Comparison of ENCODE assay signal across 8 cellular contexts in the genomic region with DNA sequence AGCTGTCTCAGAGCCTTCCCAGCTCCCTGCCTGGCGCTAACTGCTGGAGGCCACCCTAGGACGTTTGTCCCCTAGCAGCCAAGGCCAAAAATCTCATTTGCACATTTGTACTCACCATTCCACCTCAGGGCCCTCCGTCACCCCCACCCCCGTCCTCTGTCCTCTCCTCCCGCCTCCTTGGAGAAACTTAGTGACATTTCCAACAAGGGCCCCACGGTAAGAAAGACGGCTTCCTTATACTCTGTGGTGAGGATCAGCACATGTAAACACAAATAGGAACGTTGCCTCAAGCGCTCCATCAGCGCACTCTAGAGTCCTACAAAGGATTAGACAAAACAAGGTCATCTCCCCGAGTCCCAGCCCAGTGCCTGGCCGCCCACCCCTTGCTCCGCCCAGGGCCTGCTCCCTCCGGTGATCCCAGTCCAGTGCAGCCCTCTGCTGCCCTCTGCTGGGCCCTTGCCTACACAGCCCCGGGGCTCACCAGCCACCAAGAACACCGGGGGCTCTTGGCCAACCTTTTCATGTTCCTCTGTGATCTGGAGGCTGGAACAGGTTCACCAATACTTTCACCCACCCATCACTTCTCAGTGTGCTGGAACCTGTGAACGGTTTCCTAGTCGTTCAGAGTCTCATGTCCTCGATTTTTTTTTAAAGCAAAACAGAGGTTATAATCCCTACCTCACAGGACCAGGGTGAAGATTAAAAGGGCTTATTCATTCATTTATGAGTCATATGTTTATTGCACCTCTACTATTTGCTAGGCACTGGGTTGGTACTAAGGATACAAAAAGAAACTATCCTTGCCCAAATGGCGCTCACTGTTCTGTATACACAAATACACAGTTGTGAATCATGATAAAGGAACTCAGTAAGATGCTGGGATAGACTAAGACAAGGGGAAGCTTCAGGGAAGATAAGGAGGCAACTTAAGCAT. TPM values are rescaled to one million over a fixed set of nuclear protein-coding genes. Genes with fewer than 3 reads are reported as not detected.
A peak's percentile ranks its signal among the peaks of the same experiment; 100 is the strongest.
DNase-seq lines count a peak whose midpoint lies in the region; ATAC-seq and TF ChIP-seq lines count a peak whose summit lies in the region.

No MANE protein-coding gene starts in this region.

- TF ChIP-seq POLR2A in suprapubic skin (IDR thresholded peaks at IDR 0.05) = no peak

- H3K27me3 ChIP-seq in SK-N-SH (ENCODE audit: insufficient read depth) = no peaks in the 10 kb centered on the region
- no peaks in the 10 kb centered on the region for H3K27me3 ChIP-seq in suprapubic skin

- H3K27me3 Mint-ChIP-seq in activated naive CD4-positive, alpha-beta T cell treated with anti-CD3 and anti-CD28 coated beads, Interleukin-2, amount 50 U/mL, for 24 hours = peaks cover 2% of the 10 kb centered on the region

- H3K4me3 Mint-ChIP-seq in activated naive CD4-positive, alpha-beta T cell treated with anti-CD3 and anti-CD28 coated beads, Interleukin-2, amount 50 U/mL, for 24 hours = peak overlapping the region; percentile 52

- no peaks in the 10 kb centered on the region for H3K36me3 Mint-ChIP-seq in activated naive CD4-positive, alpha-beta T cell treated with anti-CD3 and anti-CD28 coated beads, Interleukin-2, amount 50 U/mL, for 24 hours

- H3K4me1 Mint-ChIP-seq in activated naive CD4-positive, alpha-beta T cell treated with anti-CD3 and anti-CD28 coated beads, Interleukin-2, amount 50 U/mL, for 24 hours = peaks cover 14% of the 10 kb centered on the region

- H3K4me3 ChIP-seq in SK-N-SH (ENCODE audit: low read depth in 2 of 2, low read length in 1 of 2) = peak overlapping the region; percentile 10 to 54; a peak in 2 of 4 replicates
- H3K4me3 ChIP-seq in suprapubic skin = peak overlapping the region; percentile 8

- H3K9me3 ChIP-seq in SK-N-SH (no peaks in the 10 kb centered on the region), suprapubic skin (no peaks in the 10 kb centered on the region)

- peak overlapping the region; percentile 76 for H3K4me2 ChIP-seq in SK-N-SH

- H3K27ac ChIP-seq in SK-N-SH (ENCODE audit: low read depth in 2 of 2, low read length in 1 of 2) = peak overlapping the region; percentile 62 to 68; a peak in 3 of 4 replicates
- H3K27ac ChIP-seq in suprapubic skin = no peak overlapping the region

- H3K36me3 ChIP-seq in SK-N-SH (replicated peaks in 1 of 2; ENCODE audit: control insufficient read depth in 1 of 2, insufficient read depth in 2 of 2, low read length in 1 of 2) (no peaks in the 10 kb centered on the region), suprapubic skin (no peaks in the 10 kb centered on the region)

- DNase-seq in GM10266 (ENCODE audit: extremely low spot score) (peak; percentile 88), NCI-H1048 (lab: John Stamatoyannopoulos, UW) (peak; percentile 24), SK-N-SH (peak; percentile 93), glomerular visceral epithelial cell (ENCODE audit: extremely low spot score) (peak; percentile 84), omental fat pad (ENCODE audit: low spot score) (peak; percentile 93), suprapubic skin (ENCODE audit: low spot score in 2 of 2) (peak; percentile 96 to 97)

- no peaks in the 10 kb centered on the region for H3K9me3 Mint-ChIP-seq in activated naive CD4-positive, alpha-beta T cell treated with anti-CD3 and anti-CD28 coated beads, Interleukin-2, amount 50 U/mL, for 24 hours

- TF ChIP-seq RAD21 in SK-N-SH (IDR thresholded peaks at IDR 0.05; ENCODE audit: low read length) = peak; percentile 98

- no peaks in the 10 kb centered on the region for H4K20me1 ChIP-seq in SK-N-SH (ENCODE audit: insufficient read depth)

- H2AFZ ChIP-seq in SK-N-SH (ENCODE audit: low read depth) = peak overlapping the region; percentile 84

- H3K27ac Mint-ChIP-seq in activated naive CD4-positive, alpha-beta T cell treated with anti-CD3 and anti-CD28 coated beads, Interleukin-2, amount 50 U/mL, for 24 hours = peak overlapping the region; percentile 35

- H3K4me1 ChIP-seq in SK-N-SH (ENCODE audit: control insufficient read depth in 1 of 2, insufficient read depth in 2 of 2, low read depth in 1 of 2, low read length in 1 of 2) = peaks cover 9 to 11% of the 10 kb centered on the region in 2 experiments; a peak in 2 of 4 replicates
- H3K4me1 ChIP-seq in suprapubic skin = peaks cover 7% of the 10 kb centered on the region

- peak overlapping the region; percentile 50 for H3K9ac ChIP-seq in SK-N-SH

- no peaks in the 10 kb centered on the region for H3F3A ChIP-seq in SK-N-SH (replicated peaks; ENCODE audit: insufficient read depth)

- 13% methylated on average over 15 of the region's 20 CpGs for WGBS in SK-N-SH (ENCODE audit: low lambda C conversion rate)
- WGBS in suprapubic skin = 8% methylated on average over 20 of the region's 20 CpGs

- TF ChIP-seq EP300 in SK-N-SH (IDR thresholded peaks at IDR 0.05; ENCODE audit: borderline replicate concordance in 1 of 2, low read depth in 1 of 2, low read length in 1 of 2) = peak in 1 of 2 experiments; percentile 8; a peak in 1 of 4 replicates
- TF ChIP-seq EP300 in suprapubic skin (IDR thresholded peaks at IDR 0.05) = no peak

- H3K9me2 ChIP-seq in SK-N-SH = no peaks in the 10 kb centered on the region

- TF ChIP-seq CTCF in GM10266 (IDR thresholded peaks at IDR 0.05; ENCODE audit: control insufficient read depth, insufficient read depth, low read depth, missing control alignments) = peak; percentile 94
- peak; percentile 98 for TF ChIP-seq CTCF in SK-N-SH (IDR thresholded peaks at IDR 0.05)
- TF ChIP-seq CTCF in omental fat pad (IDR thresholded peaks at IDR 0.05) = peak in 2 of 3 donors; percentile 94 to 95
- TF ChIP-seq CTCF in suprapubic skin (IDR thresholded peaks at IDR 0.05) = peak; percentile 94 to 98

- ATAC-seq in HG02623 (IDR thresholded peaks at IDR 0.05; ENCODE audit: unreplicated experiment) (peak; percentile 97), omental fat pad (ENCODE audit: low FRiP score) (peak; percentile 98)

- POLR2A ChIA-PET in SK-N-SH (lab: Yijun Ruan, JAX) = no interaction called here

- no peaks in the 10 kb centered on the region for H3K79me2 ChIP-seq in SK-N-SH (ENCODE audit: insufficient read depth)

- CTCF ChIA-PET in SK-N-SH (lab: Yijun Ruan, JAX) = interaction anchor here (0.6 to 6.0 kb wide), 42 partner anchors 11 to 978 kb away, joined by 3 to 58 read pairs (median 3); a partner anchor contains a TSS

TF ChIP-seq in SK-N-SH, 30 proteins besides CTCF, POLR2A, EP300 and RAD21 (continues in another document):
- TF ChIP-seq, protein P1, sequence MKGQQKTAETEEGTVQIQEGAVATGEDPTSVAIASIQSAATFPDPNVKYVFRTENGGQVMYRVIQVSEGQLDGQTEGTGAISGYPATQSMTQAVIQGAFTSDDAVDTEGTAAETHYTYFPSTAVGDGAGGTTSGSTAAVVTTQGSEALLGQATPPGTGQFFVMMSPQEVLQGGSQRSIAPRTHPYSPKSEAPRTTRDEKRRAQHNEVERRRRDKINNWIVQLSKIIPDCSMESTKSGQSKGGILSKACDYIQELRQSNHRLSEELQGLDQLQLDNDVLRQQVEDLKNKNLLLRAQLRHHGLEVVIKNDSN (IDR thresholded peaks at IDR 0.05; ENCODE audit: borderline replicate concordance, low read depth) = no peak
- TF ChIP-seq RCOR1 (IDR thresholded peaks at IDR 0.05; ENCODE audit: low read length) = peak; percentile 40; the same call in 1 of the 2 replicates
- TF ChIP-seq, protein P2, sequence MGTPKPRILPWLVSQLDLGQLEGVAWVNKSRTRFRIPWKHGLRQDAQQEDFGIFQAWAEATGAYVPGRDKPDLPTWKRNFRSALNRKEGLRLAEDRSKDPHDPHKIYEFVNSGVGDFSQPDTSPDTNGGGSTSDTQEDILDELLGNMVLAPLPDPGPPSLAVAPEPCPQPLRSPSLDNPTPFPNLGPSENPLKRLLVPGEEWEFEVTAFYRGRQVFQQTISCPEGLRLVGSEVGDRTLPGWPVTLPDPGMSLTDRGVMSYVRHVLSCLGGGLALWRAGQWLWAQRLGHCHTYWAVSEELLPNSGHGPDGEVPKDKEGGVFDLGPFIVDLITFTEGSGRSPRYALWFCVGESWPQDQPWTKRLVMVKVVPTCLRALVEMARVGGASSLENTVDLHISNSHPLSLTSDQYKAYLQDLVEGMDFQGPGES (IDR thresholded peaks at IDR 0.05; ENCODE audit: low read depth, low read length) = no peak
- peak; percentile 95 for TF ChIP-seq SMC3 (IDR thresholded peaks at IDR 0.05; ENCODE audit: low read depth, low read length)
- peak; percentile 53 for TF ChIP-seq CHD2 (IDR thresholded peaks at IDR 0.05; ENCODE audit: low read length, partially characterized antibody)
- no peak for TF ChIP-seq JUND (IDR thresholded peaks at IDR 0.05)
- TF ChIP-seq EZH2phosphoT487 (IDR thresholded peaks at IDR 0.05; ENCODE audit: borderline replicate concordance, low read depth) = no peak
- TF ChIP-seq FOXM1 (IDR thresholded peaks at IDR 0.05; ENCODE audit: low read depth) = no peak
- TF ChIP-seq TEAD4 (IDR thresholded peaks at IDR 0.05; ENCODE audit: borderline replicate concordance, insufficient read depth) = no peak
- TF ChIP-seq SIN3A (IDR thresholded peaks at IDR 0.05; ENCODE audit: borderline replicate concordance, low read depth, low read length) = no peak
- TF ChIP-seq MEF2A (IDR thresholded peaks at IDR 0.05; ENCODE audit: borderline replicate concordance, low read depth) = no peak
- 0 out of 2 replicates have a peak, but pooled peaks have one; percentile 60 for TF ChIP-seq RFX5 (IDR thresholded peaks at IDR 0.05; ENCODE audit: low read length)

RNA-seq across cellular contexts. Expression of a gene that starts 15.2 kb away (rescaled TPM):
- 10.1 and 13.0 TPM in 2 replicates for polyA plus RNA-seq in SK-N-SH (2012; rRNA removed)
- 16.1 and 18.8 TPM in 2 replicates for polyA plus RNA-seq in SK-N-SH (2012; cell fraction: cytosol; rRNA removed)
- polyA plus RNA-seq in SK-N-SH (2012; cell fraction: nucleus; rRNA removed) = 10.4 and 16.2 TPM in 2 replicates
- 10 to 100 TPM; 20.9 to 28.8 (median 23.7) TPM for total RNA-seq in omental fat pad
- 10 to 100 TPM; 28.6 to 34.1 (median 30.5) TPM for total RNA-seq in suprapubic skin

RNA-seq across cellular contexts. Expression of a gene that starts 42.2 kb away (rescaled TPM):
- 0.05 and 0.10 TPM in 2 replicates for polyA plus RNA-seq in SK-N-SH (2012; rRNA removed)
- 0.07 and 0.08 TPM in 2 replicates for polyA plus RNA-seq in SK-N-SH (2012; cell fraction: cytosol; rRNA removed)
- 0.27 and 0.29 TPM in 2 replicates for polyA plus RNA-seq in SK-N-SH (2012; cell fraction: nucleus; rRNA removed)
- 10 to 100 TPM in 2 of 4 donors, 1 to 10 TPM in 2; 3.3 to 32.3 (median 7.7) TPM for total RNA-seq in omental fat pad
- 1 to 10 TPM; 2.9 to 4.6 (median 4.2) TPM for total RNA-seq in suprapubic skin

Comparison
In these comparisons a context has a peak if more than half of its experiments do, and no peak if none do; other contexts are left out.
1. DNase-seq: peak in every context shown above with its lines; median percentile 96 in suprapubic skin; 93 in SK-N-SH; 93 in omental fat pad; 88 in GM10266; 84 in glomerular visceral epithelial cell; 24 in NCI-H1048.